20 cellular contexts compared by ENCODE assay signal in the genomic region with DNA sequence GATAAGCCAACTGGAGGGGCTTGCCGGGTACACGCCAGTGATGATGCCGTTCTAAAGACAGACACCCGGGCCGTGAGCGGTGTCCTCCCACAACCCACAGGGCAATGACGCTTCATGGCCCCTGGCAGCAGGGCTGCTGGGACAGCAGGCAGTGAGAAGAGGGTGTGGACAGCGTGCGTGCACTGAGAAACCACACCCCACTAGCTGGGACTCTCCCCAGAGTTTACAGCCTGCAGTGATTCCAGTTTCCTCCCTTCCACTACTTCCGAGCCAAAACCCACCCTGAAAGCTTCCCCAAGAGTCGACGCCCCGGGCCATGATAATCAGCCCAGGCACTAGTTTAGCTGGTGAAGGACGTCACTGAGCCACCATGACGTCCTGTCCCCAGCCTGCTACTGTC. TPM values are rescaled to one million over a fixed set of nuclear protein-coding genes. Genes with fewer than 3 reads are reported as not detected.
DNase-seq lines count a peak whose midpoint lies in the region; ATAC-seq and TF ChIP-seq lines count a peak whose summit lies in the region.
"Had no signal": no experiment of that assay in that cellular context is flagged by ENCODE, and none has a peak within 500 bp of the region (broad histone marks: within the 10 kb centered on the region; RNA-seq: fewer than 3 reads in every experiment).

No MANE protein-coding gene starts in this region.

- H2AFZ ChIP-seq in GM23248 (no peak overlapping the region), mesenchymal stem cell (ENCODE audit: low read depth, low read length) (no peak overlapping the region)

- no peak overlapping the region for H3K27ac ChIP-seq in GM23248
- no peak overlapping the region for H3K27ac ChIP-seq in foreskin keratinocyte
- H3K27ac ChIP-seq in mesenchymal stem cell (ENCODE audit: low read length, poor library complexity, severe bottlenecking), result no peak overlapping the region
- no peak overlapping the region for H3K27ac ChIP-seq in upper lobe of left lung
- H3K27ac ChIP-seq: gastrocnemius medialis, lower lobe of right lung had no signal

- no peak overlapping the region for H3K14ac ChIP-seq in mesenchymal stem cell (ENCODE audit: low read length in 2 of 2)

- H2BK12ac ChIP-seq in mesenchymal stem cell (ENCODE audit: low read length in 2 of 2), result no peak overlapping the region

- no peak overlapping the region for H3K9ac ChIP-seq in GM23248
- H3K9ac ChIP-seq in mesenchymal stem cell (ENCODE audit: low read length), result peak overlapping the region; percentile 51

- H3K23ac ChIP-seq in mesenchymal stem cell (ENCODE audit: low read length in 2 of 2), result no peak overlapping the region

- no peak overlapping the region for H3K4me2 ChIP-seq in GM23248 (ENCODE audit: unreplicated experiment)
- H3K4me2 ChIP-seq in mesenchymal stem cell (ENCODE audit: low read length, poor library complexity, severe bottlenecking), result no peak overlapping the region

- no peak overlapping the region for H2AK5ac ChIP-seq in mesenchymal stem cell (ENCODE audit: low read length, severe bottlenecking)

- H3K9me3 ChIP-seq in GM23248 (ENCODE audit: low read depth) (no peaks in the 10 kb centered on the region), mesenchymal stem cell (ENCODE audit: control insufficient read depth, low read length) (no peaks in the 10 kb centered on the region), upper lobe of left lung (no peaks in the 10 kb centered on the region)
- H3K9me3 ChIP-seq: gastrocnemius medialis, lower lobe of right lung had no signal

- no peaks in the 10 kb centered on the region for H3F3A ChIP-seq in GM23248 (ENCODE audit: insufficient read depth)

- no peak overlapping the region for H3K18ac ChIP-seq in mesenchymal stem cell (ENCODE audit: low read depth in 1 of 2, low read length in 2 of 2)

- H2BK15ac ChIP-seq in mesenchymal stem cell (ENCODE audit: low read depth, poor library complexity, severe bottlenecking), result no peak overlapping the region

- 33% methylated on average over 14 to 15 of the region's 15 CpGs for WGBS in GM23248 (ENCODE audit: low coverage in 1 of 2, low lambda C conversion rate in 2 of 2, missing lambda C conversion rate in 2 of 2), 2 experiments
- 95% methylated on average over 15 of the region's 15 CpGs for WGBS in mesenchymal stem cell
- WGBS in upper lobe of left lung, 2 donors, result 69 to 84% methylated on average over 12 to 15 of the region's 15 CpGs

- peak; percentile 79 for ATAC-seq in foreskin keratinocyte
- peak; percentile 49 to 93 for ATAC-seq in upper lobe of left lung (ENCODE audit: low FRiP score in 2 of 2)
- ATAC-seq: activated CD8-positive, alpha-beta T cell treated with anti-CD3 and anti-CD28 coated beads for 36 hours; gastrocnemius medialis; HCT116; K562; lower lobe of right lung had no signal

- no peak overlapping the region for H3K4ac ChIP-seq in mesenchymal stem cell (ENCODE audit: low read depth in 1 of 2, low read length in 2 of 2)

- H3K4me3 ChIP-seq in GM23248, result no peak overlapping the region
- peak overlapping the region in 1 of 2 experiments; percentile 26 for H3K4me3 ChIP-seq in mesenchymal stem cell (ENCODE audit: insufficient read depth in 1 of 2, low read depth in 1 of 2, low read length in 2 of 2)
- H3K4me3 ChIP-seq in upper lobe of left lung, result no peak overlapping the region
- H3K4me3 ChIP-seq: gastrocnemius medialis, K562, lower lobe of right lung had no signal

- H4K8ac ChIP-seq in mesenchymal stem cell (ENCODE audit: low read length), result no peak overlapping the region

- H3K27me3 ChIP-seq in GM23248 (replicated peaks; ENCODE audit: insufficient read depth), result no peaks in the 10 kb centered on the region
- no peaks in the 10 kb centered on the region for H3K27me3 ChIP-seq in foreskin keratinocyte
- no peaks in the 10 kb centered on the region for H3K27me3 ChIP-seq in mesenchymal stem cell (ENCODE audit: control insufficient read depth in 1 of 2, insufficient read depth in 1 of 2, low read length in 2 of 2)
- no peaks in the 10 kb centered on the region for H3K27me3 ChIP-seq in upper lobe of left lung
- H3K27me3 ChIP-seq: gastrocnemius medialis had no signal

- H2BK120ac ChIP-seq in mesenchymal stem cell (ENCODE audit: low read depth, low read length), result no peak overlapping the region

- H3K36me3 ChIP-seq in GM23248 (ENCODE audit: low read depth) (peaks cover 8% of the 10 kb centered on the region; the same call in 1 of the 2 replicates), mesenchymal stem cell (ENCODE audit: control insufficient read depth in 1 of 2, insufficient read depth in 2 of 2, low read depth in 1 of 2, low read length in 2 of 2) (peaks cover 31 to 51% of the 10 kb centered on the region in 2 experiments), upper lobe of left lung (peaks cover 15 to 73% (median 50%) of the 10 kb centered on the region in 4 donors)

- H4K20me1 ChIP-seq in GM23248 (ENCODE audit: insufficient read depth), result no peaks in the 10 kb centered on the region

- no peak overlapping the region for H4K91ac ChIP-seq in mesenchymal stem cell (ENCODE audit: low read length)

- TF ChIP-seq EP300 in upper lobe of left lung (IDR thresholded peaks at IDR 0.05), result no peak

- no peaks in the 10 kb centered on the region for H3K9me2 ChIP-seq in GM23248 (ENCODE audit: insufficient read depth)

- peaks cover 14% of the 10 kb centered on the region for H3K79me1 ChIP-seq in mesenchymal stem cell (replicated peaks; ENCODE audit: low read length, poor library complexity, severe bottlenecking)

- DNase-seq in GM23248, result peak; percentile 70
- no peak for DNase-seq in foreskin keratinocyte
- no peak for DNase-seq in mesenchymal stem cell
- no peak for DNase-seq in upper lobe of left lung
- no peak for DNase-seq in effector CD8-positive, alpha-beta T cell (lab: John Stamatoyannopoulos, UW)
- DNase-seq in NCI-H1694 (lab: John Stamatoyannopoulos, UW), result no peak
- DNase-seq in NOMO-1 treated with dmso at 0.1 percent for 144 hours (lab: John Stamatoyannopoulos, UW; ENCODE audit: unreplicated experiment), result no peak
- DNase-seq: activated CD4-positive, alpha-beta T cell treated with anti-CD3 and anti-CD28 coated beads for 1 hour; activated CD8-positive, alpha-beta T cell treated with anti-CD3 and anti-CD28 coated beads for 36 hours; activated effector memory CD4-positive, alpha-beta T cell treated with anti-CD3 and anti-CD28 coated beads, Interleukin-2, amount 50 U/mL, for 16 hours; CD4-positive, alpha-beta memory T cell; effector memory CD4-positive, alpha-beta T cell; EL; gastrocnemius medialis; lower lobe of right lung; NCI-H2081 treated with DMSO at 0.1 percent for 48 hours; NCI-H446; SHP77 treated with DMSO at 0.1 percent for 48 hours had no signal

- no peak overlapping the region for H2BK5ac ChIP-seq in mesenchymal stem cell (ENCODE audit: low read depth, low read length, poor library complexity, severe bottlenecking)

- H3K4me1 ChIP-seq in GM23248 (ENCODE audit: insufficient read depth), result no peaks in the 10 kb centered on the region
- H3K4me1 ChIP-seq in foreskin keratinocyte, result no peaks in the 10 kb centered on the region
- peaks cover 7% of the 10 kb centered on the region for H3K4me1 ChIP-seq in mesenchymal stem cell (ENCODE audit: control insufficient read depth, insufficient read depth, low read depth, low read length)
- peaks cover 0 to 11% (median 4%) of the 10 kb centered on the region in 4 donors for H3K4me1 ChIP-seq in upper lobe of left lung

- H3K79me2 ChIP-seq in GM23248 (ENCODE audit: insufficient read depth), result peaks cover 65% of the 10 kb centered on the region

- in situ Hi-C loops in GM23248 (cut with MboI), result no loop called here

- no peak for TF ChIP-seq POLR2A in upper lobe of left lung (IDR thresholded peaks at IDR 0.05)

- TF ChIP-seq CTCF in foreskin keratinocyte (conservative IDR thresholded peaks at IDR 0.05) (no peak), upper lobe of left lung (IDR thresholded peaks at IDR 0.05) (no peak)

RNA-seq across cellular contexts. Expression of a gene that starts 29.2 kb away (rescaled TPM):
- total RNA-seq in GM23248 (2014; rRNA removed; shearing (Covaris generic)), result 20.1 and 23.6 TPM in 2 replicates
- polyA plus RNA-seq in GM23248 (2016; fragmentation: Nextera tagmentation; extraction: Ambion mirVana), result 9.5 and 9.6 TPM in 2 replicates
- 16.0 and 18.8 TPM in 2 replicates for total RNA-seq in foreskin keratinocyte
- 5.3 and 8.0 TPM in 2 replicates for polyA plus RNA-seq in foreskin keratinocyte
- polyA plus RNA-seq in mesenchymal stem cell (2013, experiment 1 of 2), result 28.4 TPM
- polyA plus RNA-seq in mesenchymal stem cell (2013, experiment 2 of 2), result 27.0 TPM
- 10 to 100 TPM; 38.2 to 91.8 (median 63.3) TPM for total RNA-seq in upper lobe of left lung
